19 cellular contexts compared by ENCODE assay signal in genomic region chr1:22494144-22494543, GRCh38. TPM values are rescaled to one million over a fixed set of nuclear protein-coding genes. Genes with fewer than 3 reads are reported as not detected.
DNase-seq lines count a peak whose midpoint lies in the region; ATAC-seq, FAIRE-seq and TF ChIP-seq lines count a peak whose summit lies in the region.
"Had no signal": no experiment of that assay in that cellular context is flagged by ENCODE, and none has a peak within 500 bp of the region (broad histone marks: within the 10 kb centered on the region; RNA-seq: fewer than 3 reads in every experiment).

No MANE protein-coding gene starts in this region.

- no peaks in the 10 kb centered on the region for H3K4me1 ChIP-seq in GM12878 (ENCODE audit: control insufficient read depth, insufficient read depth, low read length)

- TF ChIP-seq CTCF in GM12878 (IDR thresholded peaks at IDR 0.05 in 2 of 3, conservative IDR thresholded peaks at IDR 0.05 in 1 of 3; ENCODE audit: control insufficient read depth in 2 of 3, extremely low read depth in 1 of 3, insufficient read depth in 1 of 3, low read depth in 3 of 3, low read length in 3 of 3) = no peak

- no TSS peak for BruUV-seq in GM12878 (replicated peaks; lab: Mats Ljungman, UMichigan)

- no peak for TF ChIP-seq POLR2A in GM12878 (IDR thresholded peaks at IDR 0.05; ENCODE audit: low read depth, low read length)

- H3K4me3 Mint-ChIP-seq in naive thymus-derived CD8-positive, alpha-beta T cell = no peak overlapping the region
- H3K4me3 Mint-ChIP-seq: GM23338 had no signal

- ATAC-seq in GM12878 = no peak
- ATAC-seq in naive thymus-derived CD8-positive, alpha-beta T cell = no peak
- ATAC-seq: GM23338, SK-N-SH treated with all-trans-retinoic acid at 6 μM for 48 hours had no signal

- H3K4me3 ChIP-seq in GM12878 = no peak overlapping the region
- H3K4me3 ChIP-seq: GM23338 had no signal

- intact Hi-C loops in GM12878 (cut with micrococcal nuclease; ENCODE audit: unreplicated experiment) = no loop called here

- H3K9me3 ChIP-seq in GM12878 (replicated peaks; ENCODE audit: control insufficient read depth, insufficient read depth, low read length) = no peaks in the 10 kb centered on the region
- H3K9me3 ChIP-seq: Caco-2 had no signal

- FAIRE-seq in GM12878 (lab: Jason Lieb, UNC) = peak; percentile 44
- FAIRE-seq: GM12891, GM19239 had no signal

- no peak overlapping the region for H3K9ac ChIP-seq in GM12878 (ENCODE audit: control insufficient read depth, insufficient read depth, low read length)

- in situ Hi-C loops in GM12878 (cut with MboI) = no loop called here

- no peak for TF ChIP-seq RAD21 in GM12878 (IDR thresholded peaks at IDR 0.05; ENCODE audit: insufficient read depth, low read depth, low read length)

- no peak overlapping the region for H3K27ac Mint-ChIP-seq in naive thymus-derived CD8-positive, alpha-beta T cell
- H3K27ac Mint-ChIP-seq: GM23338 had no signal

- peaks cover 3 to 4% of the 10 kb centered on the region in 2 experiments; a peak in 2 of 4 replicates for H3K36me3 ChIP-seq in GM12878 (ENCODE audit: control insufficient read depth in 2 of 2, insufficient read depth in 2 of 2, low read length in 1 of 2)

- H3K27ac ChIP-seq in GM12878 (ENCODE audit: control insufficient read depth, insufficient read depth) = no peak overlapping the region
- H3K27ac ChIP-seq: 22Rv1, C4-2B had no signal

- H3K4me2 ChIP-seq in GM12878 (ENCODE audit: control insufficient read depth, insufficient read depth) = no peak overlapping the region
- H3K4me2 ChIP-seq: GM23338 had no signal

- SMC1A ChIA-PET in GM12878 (lab: Charles Lee; ENCODE audit: uncharacterized antibody, unreplicated experiment) = interaction anchor here (1.2 to 1.3 kb wide), 2 partner anchors 10 to 16 kb away, joined by 3 read pairs; no protein-coding TSS in a partner anchor

- H3K27me3 Mint-ChIP-seq in naive thymus-derived CD8-positive, alpha-beta T cell = no peaks in the 10 kb centered on the region

- peaks cover 13 to 86% (median 41%) of the 10 kb centered on the region in 3 donors for H3K36me3 Mint-ChIP-seq in naive thymus-derived CD8-positive, alpha-beta T cell

- no peaks in the 10 kb centered on the region for H3K27me3 ChIP-seq in GM12878 (replicated peaks in 1 of 2; ENCODE audit: control insufficient read depth in 2 of 2, insufficient read depth in 2 of 2, low read length in 1 of 2)

- no peaks in the 10 kb centered on the region for H3K79me2 ChIP-seq in GM12878 (ENCODE audit: control insufficient read depth, insufficient read depth, low read length)

- peak; percentile 29 for DNase-seq in SIG-M5 treated with dmso at 0.1 percent for 504 hours (lab: John Stamatoyannopoulos, UW; ENCODE audit: unreplicated experiment)
- DNase-seq in SIG-M5 (lab: John Stamatoyannopoulos, UW) = no peak
- DNase-seq in NOMO-1 (lab: John Stamatoyannopoulos, UW; ENCODE audit: unreplicated experiment in 2 of 2) = peak; percentile 12 to 54
- no peak for DNase-seq in GM12878 (ENCODE audit: low read depth, low spot score)
- DNase-seq in activated CD4-positive, CD25-positive, alpha-beta regulatory T cell treated with anti-CD3 and anti-CD28 coated beads, Interleukin-2, amount 50 U/mL, for 72 hours = no peak
- no peak for DNase-seq in naive thymus-derived CD8-positive, alpha-beta T cell
- no peak for DNase-seq in OCI-M2 (lab: John Stamatoyannopoulos, UW; ENCODE audit: unreplicated experiment)
- no peak for DNase-seq in DMS 273 (lab: John Stamatoyannopoulos, UW; ENCODE audit: unreplicated experiment)
- DNase-seq: Caco-2, DMS53, NCI-H1417, NCI-H2029, NCI-H524 had no signal

- RAD21 ChIA-PET in GM12878 (lab: Charles Lee; ENCODE audit: unreplicated experiment) = no interaction called here

- CTCF ChIA-PET in GM12878 (lab: Yijun Ruan, JAX) = no interaction called here

- H2AFZ ChIP-seq in GM12878 (ENCODE audit: control insufficient read depth, low read depth, low read length) = no peak overlapping the region
- H2AFZ ChIP-seq: GM23338 had no signal

- no peaks in the 10 kb centered on the region for H3K9me3 Mint-ChIP-seq in naive thymus-derived CD8-positive, alpha-beta T cell
- H3K9me3 Mint-ChIP-seq: GM23338 had no signal

- WGBS in GM12878 (ENCODE audit: insufficient coverage, insufficient replicate concordance, low lambda C conversion rate, missing lambda C conversion rate) = 72% methylated on average over 2 of the region's 2 CpGs

- H4K20me1 ChIP-seq in GM12878 (ENCODE audit: control insufficient read depth, insufficient read depth) = no peaks in the 10 kb centered on the region

- POLR2A ChIA-PET in GM12878 (lab: Charles Lee) = no interaction called here
- POLR2A ChIA-PET in naive thymus-derived CD8-positive, alpha-beta T cell (lab: Charles Lee) = no interaction called here

- peaks cover 2 to 12% (median 7%) of the 10 kb centered on the region in 4 donors for H3K4me1 Mint-ChIP-seq in naive thymus-derived CD8-positive, alpha-beta T cell

- no peak for TF ChIP-seq EP300 in GM12878 (IDR thresholded peaks at IDR 0.05; ENCODE audit: borderline replicate concordance in 1 of 2, control insufficient read depth in 1 of 2, low read depth in 2 of 2, low read length in 2 of 2)

TF ChIP-seq in GM12878, 131 proteins besides CTCF, POLR2A, EP300 and RAD21:
- no peak for TF ChIP-seq NFYA (IDR thresholded peaks at IDR 0.05; ENCODE audit: borderline replicate concordance, low read depth, low read length)
- no peak for TF ChIP-seq IKZF1 (conservative IDR thresholded peaks at IDR 0.05)
- TF ChIP-seq WRNIP1 (IDR thresholded peaks at IDR 0.05; ENCODE audit: borderline replicate concordance, low read depth, low read length) = no peak
- no peak for TF ChIP-seq ZBTB40 (IDR thresholded peaks at IDR 0.05; ENCODE audit: borderline replicate concordance)

RNA-seq across cellular contexts. Expression of gene ZBTB40, which starts 42.5 kb away (rescaled TPM):
- total RNA-seq in GM12878 (2013; cell fraction: nucleolus; rRNA removed) = 47.2 and 47.4 TPM in 2 replicates
- 12.1 and 13.6 TPM in 2 replicates for total RNA-seq in GM12878 (2014; rRNA removed)
- total RNA-seq in GM12878 (2014; rRNA removed; fragmentation: Illumina TruSeq; extraction: Trizol) = 9.3 and 9.4 TPM in 2 replicates
- total RNA-seq in GM12878 (2021) = 14.0 and 14.4 TPM in 2 replicates
- polyA plus RNA-seq in GM12878 (2011; ENCODE audit: low read depth) = 5.0 TPM
- 6.5 and 8.6 TPM in 2 replicates for polyA plus RNA-seq in GM12878 (2011; rRNA removed)
- polyA plus RNA-seq in GM12878 (2011; cell fraction: cytosol; rRNA removed) = 8.8 and 9.1 TPM in 2 replicates
- 55.6 and 60.8 TPM in 2 replicates for polyA plus RNA-seq in GM12878 (2011; cell fraction: nucleus; rRNA removed)
- polyA plus RNA-seq in GM12878 (2012) = 6.3 and 6.9 TPM in 2 replicates
- polyA plus RNA-seq in GM12878 (2014; fragmentation: Illumina TruSeq; extraction: Trizol) = 10.9 and 12.3 TPM in 2 replicates
- polyA plus RNA-seq in GM12878 (2014; fragmentation: Nextera tagmentation; extraction: Ambion mirVana) = 1 to 10 TPM; 1.9 to 2.3 TPM
- 12.1 and 12.2 TPM in 2 replicates for polyA plus RNA-seq in GM12878 (2014; rRNA removed)
- polyA plus RNA-seq in GM12878 (2016; fragmentation: Nextera tagmentation; extraction: Ambion mirVana) = 1 to 10 TPM; 6.9 to 7.4 TPM
- polyA minus RNA-seq in GM12878 (2011; rRNA and poly(A)+ RNA removed) = 16.8 and 17.4 TPM in 2 replicates
- polyA minus RNA-seq in GM12878 (2011; cell fraction: cytosol; rRNA and poly(A)+ RNA removed) = 3.7 and 6.9 TPM in 2 replicates
- polyA minus RNA-seq in GM12878 (2011; cell fraction: nucleus; rRNA and poly(A)+ RNA removed) = 14.6 and 18.2 TPM in 2 replicates
- total RNA-seq in naive thymus-derived CD8-positive, alpha-beta T cell = 10 to 100 TPM; 66.6 to 67.2 TPM
- polyA plus RNA-seq in naive thymus-derived CD8-positive, alpha-beta T cell = 1 to 10 TPM; 1.4 to 4.8 (median 1.9) TPM

Comparison
In these comparisons a context has a peak if more than half of its experiments do, and no peak if none do; other contexts are left out.
1. DNase-seq: peak in SIG-M5 treated with dmso at 0.1 percent for 504 hours (single experiment) and NOMO-1 (2 of 2); none in SIG-M5 (single experiment), GM12878 (single experiment), activated CD4-positive, CD25-positive, alpha-beta regulatory T cell treated with anti-CD3 and anti-CD28 coated beads, Interleukin-2, amount 50 U/mL, for 72 hours (single experiment), naive thymus-derived CD8-positive, alpha-beta T cell (0 of 10), OCI-M2 (single experiment) and DMS 273 (single experiment).